ENCODE assay signal across 22 cellular contexts in genomic region chr3:37856381-37856780, GRCh38. TPM values are rescaled to one million over a fixed set of nuclear protein-coding genes. Genes with fewer than 3 reads are reported as not detected.
A peak's percentile ranks its signal among the peaks of the same experiment; 100 is the strongest.
DNase-seq lines count a peak whose midpoint lies in the region; ATAC-seq and TF ChIP-seq lines count a peak whose summit lies in the region.
"Had no signal": no experiment of that assay in that cellular context is flagged by ENCODE, and none has a peak within 500 bp of the region (broad histone marks: within the 10 kb centered on the region; RNA-seq: fewer than 3 reads in every experiment).

No MANE protein-coding gene starts in this region.

- H3K27ac ChIP-seq in 22Rv1, result peak overlapping the region; percentile 65
- peak overlapping the region; percentile 22; the same call in 1 of the 2 replicates for H3K27ac ChIP-seq in VCaP
- peak overlapping the region in 9 of 12 donors; percentile 7 to 74 (median 51) for H3K27ac ChIP-seq in heart left ventricle

- WGBS in heart left ventricle, 4 donors, result 30 to 62% (median 45%) methylated on average over 2 of the region's 2 CpGs

- DNase-seq in heart left ventricle, result peak in 4 of 5 donors; percentile 57 to 76 (median 62)
- DNase-seq in myocyte (ENCODE audit: low read depth), result peak; percentile 18
- DNase-seq in erythroblast (lab: John Stamatoyannopoulos, UW), result no peak
- no peak for DNase-seq in activated CD4-positive, alpha-beta T cell treated with anti-CD3 and anti-CD28 coated beads, Interleukin-2, amount 50 U/mL, for 4 hours
- no peak for DNase-seq in putamen (ENCODE audit: low spot score)
- DNase-seq: activated CD4-positive, alpha-beta T cell treated with anti-CD3 and anti-CD28 coated beads for 48 hours; activated naive CD4-positive, alpha-beta T cell treated with anti-CD3 and anti-CD28 coated beads, Interleukin-2, amount 50 U/mL, for 16 hours; activated T-cell treated with anti-CD3 and anti-CD28 coated beads, Interleukin-2, amount 50 U/mL, for 72 hours; dermis blood vessel endothelial cell; H9; head of caudate nucleus; KG1; left colon; NCI-H1436 treated with DMSO at 0.1 percent for 48 hours; NCI-H2171 treated with DMSO at 0.1 percent for 48 hours; NCI-H524 treated with DMSO at 0.1 percent for 48 hours; SK-N-SH; stimulated activated CD4-positive, alpha-beta T cell treated with anti-CD3 and anti-CD28 coated beads, Interleukin-15, amount 100 ng/mL, for 24 hours; T-helper 2 cell had no signal

- H3K27me3 ChIP-seq in heart left ventricle, result no peaks in the 10 kb centered on the region

- peaks cover 0 to 5% (median 0%) of the 10 kb centered on the region in 9 donors for H3K36me3 ChIP-seq in heart left ventricle

- no peak for TF ChIP-seq CTCF in 22Rv1 (IDR thresholded peaks at IDR 0.05)
- TF ChIP-seq CTCF in VCaP (conservative IDR thresholded peaks at IDR 0.05), result no peak
- TF ChIP-seq CTCF in heart left ventricle (IDR thresholded peaks at IDR 0.05), result no peak

- no peaks in the 10 kb centered on the region for H3K9me3 ChIP-seq in heart left ventricle
- H3K9me3 ChIP-seq: SK-N-SH had no signal

- H3K4me3 ChIP-seq in heart left ventricle, result no peak overlapping the region

- peaks cover 0 to 30% (median 15%) of the 10 kb centered on the region in 12 donors for H3K4me1 ChIP-seq in heart left ventricle

- TF ChIP-seq POLR2A in heart left ventricle (IDR thresholded peaks at IDR 0.05), result no peak
- TF ChIP-seq POLR2A in erythroblast (IDR thresholded peaks at IDR 0.05; ENCODE audit: low read length), result no peak

- ATAC-seq in heart left ventricle, result peak; percentile 28 to 48 (median 35)
- ATAC-seq in HG02759 (IDR thresholded peaks at IDR 0.05; ENCODE audit: unreplicated experiment), result no peak
- ATAC-seq: activated T-cell treated with anti-CD3 and anti-CD28 coated beads, Interleukin-2, amount 50 U/mL, for 72 hours; left colon had no signal

- intact Hi-C loops in heart left ventricle (cut with DNase I), result loop anchor here in 1 of 10 donors (10.0 kb wide), 1 partner anchor 148 kb away; no protein-coding TSS in a partner anchor

RNA-seq across cellular contexts. Expression of gene CTDSPL, which starts 5.3 kb away (rescaled TPM):
- total RNA-seq in heart left ventricle, result 10 to 100 TPM; 26.3 to 54.6 (median 38.0) TPM
- polyA plus RNA-seq in heart left ventricle, result 1 to 10 TPM; 9.2 to 9.9 TPM
- total RNA-seq in myocyte, result 48.9 and 108 TPM in 2 replicates
- polyA plus RNA-seq in myocyte (2012), result 57.9 TPM

Comparison
In these comparisons a context has a peak if more than half of its experiments do, and no peak if none do; other contexts are left out.
1. DNase-seq: peak in heart left ventricle (4 of 5) and myocyte (single experiment); none in erythroblast (0 of 2), activated CD4-positive, alpha-beta T cell treated with anti-CD3 and anti-CD28 coated beads, Interleukin-2, amount 50 U/mL, for 4 hours (0 of 2) and putamen (single experiment).
2. Peak in every context shown above with its lines, with median percentiles within 50 percentile points of each other: H3K27ac ChIP-seq.